ENCODE assay signal across 22 cellular contexts in the genomic region with DNA sequence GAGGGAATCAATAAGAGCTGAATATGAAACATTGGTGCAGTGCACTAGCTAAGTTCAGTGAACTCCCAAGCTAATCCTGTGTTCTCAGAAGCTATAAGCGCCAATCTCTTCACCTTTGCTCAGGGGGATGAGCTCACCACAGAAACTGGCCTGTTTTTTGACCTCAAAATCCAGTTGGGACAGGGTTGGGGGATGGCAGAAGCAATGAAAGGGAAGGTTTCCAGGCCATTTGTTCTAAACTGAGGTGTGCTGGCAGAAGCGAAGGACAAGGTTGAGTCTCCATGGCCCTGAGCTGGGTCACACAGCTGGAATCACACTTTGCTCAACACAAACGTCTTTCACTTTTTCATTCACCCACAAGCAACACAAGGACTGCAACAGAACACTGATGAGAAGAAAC.
"Had no signal": no experiment of that assay in that cellular context is flagged by ENCODE, and none has a peak within 500 bp of the region (broad histone marks: within the 10 kb centered on the region; RNA-seq: fewer than 3 reads in every experiment).

No MANE protein-coding gene starts in this region.

- H3K4me3 ChIP-seq: cardiac muscle cell, prostate gland, right atrium auricular region, smooth muscle cell, thoracic aorta, upper lobe of right lung had no signal

- H3K4me3 Mint-ChIP-seq: activated CD4-positive, alpha-beta memory T cell treated with anti-CD3 and anti-CD28 coated beads for 36 hours; activated CD4-positive, alpha-beta T cell treated with anti-CD3 and anti-CD28 coated beads for 36 hours; activated CD8-positive, alpha-beta memory T cell treated with anti-CD3 and anti-CD28 coated beads, Interleukin-2, amount 10 ng/mL, durations not matched to agents 7 days and 5 days; activated naive CD8-positive, alpha-beta T cell treated with anti-CD3 and anti-CD28 coated beads for 36 hours; activated T-helper 17 cell treated with anti-CD3 and anti-CD28 coated beads, Interleukin-2, amount 50 U/mL, for 72 hours; natural killer cell; stimulated activated effector memory CD8-positive, alpha-beta T cell treated with anti-CD3 and anti-CD28 coated beads, Interleukin-12 subunit alpha, Interleukin-12 subunit beta, amount 100 ng/mL, for 72 hours had no signal

- FAIRE-seq: colon, TTC549 had no signal

- H3K27me3 Mint-ChIP-seq: activated CD4-positive, alpha-beta memory T cell treated with anti-CD3 and anti-CD28 coated beads for 36 hours; activated CD4-positive, alpha-beta T cell treated with anti-CD3 and anti-CD28 coated beads for 36 hours; activated CD8-positive, alpha-beta memory T cell treated with anti-CD3 and anti-CD28 coated beads, Interleukin-2, amount 10 ng/mL, durations not matched to agents 7 days and 5 days; activated naive CD8-positive, alpha-beta T cell treated with anti-CD3 and anti-CD28 coated beads for 36 hours; activated T-helper 17 cell treated with anti-CD3 and anti-CD28 coated beads, Interleukin-2, amount 50 U/mL, for 72 hours had no signal

- ATAC-seq: activated CD4-positive, alpha-beta T cell treated with anti-CD3 and anti-CD28 coated beads for 36 hours; activated CD8-positive, alpha-beta memory T cell treated with anti-CD3 and anti-CD28 coated beads, Interleukin-2, amount 10 ng/mL, durations not matched to agents 7 days and 5 days; activated T-helper 17 cell treated with anti-CD3 and anti-CD28 coated beads, Interleukin-2, amount 50 U/mL, for 72 hours; foreskin keratinocyte; natural killer cell; stimulated activated effector memory CD8-positive, alpha-beta T cell treated with anti-CD3 and anti-CD28 coated beads, Interleukin-12 subunit alpha, Interleukin-12 subunit beta, amount 100 ng/mL, for 72 hours; upper lobe of right lung had no signal

- H3K27me3 ChIP-seq: cardiac muscle cell, foreskin keratinocyte, right atrium auricular region, upper lobe of right lung had no signal

- H3K9me3 Mint-ChIP-seq: activated CD4-positive, alpha-beta memory T cell treated with anti-CD3 and anti-CD28 coated beads for 36 hours; activated naive CD8-positive, alpha-beta T cell treated with anti-CD3 and anti-CD28 coated beads for 36 hours had no signal

- H3K4me1 ChIP-seq: foreskin keratinocyte, prostate gland, right atrium auricular region, upper lobe of right lung had no signal

- H3K27ac Mint-ChIP-seq: activated CD4-positive, alpha-beta memory T cell treated with anti-CD3 and anti-CD28 coated beads for 36 hours; activated CD4-positive, alpha-beta T cell treated with anti-CD3 and anti-CD28 coated beads for 36 hours; activated CD8-positive, alpha-beta memory T cell treated with anti-CD3 and anti-CD28 coated beads, Interleukin-2, amount 10 ng/mL, durations not matched to agents 7 days and 5 days; activated naive CD8-positive, alpha-beta T cell treated with anti-CD3 and anti-CD28 coated beads for 36 hours; activated T-helper 17 cell treated with anti-CD3 and anti-CD28 coated beads, Interleukin-2, amount 50 U/mL, for 72 hours; natural killer cell; stimulated activated effector memory CD8-positive, alpha-beta T cell treated with anti-CD3 and anti-CD28 coated beads, Interleukin-12 subunit alpha, Interleukin-12 subunit beta, amount 100 ng/mL, for 72 hours had no signal

- H3K4me2 ChIP-seq: smooth muscle cell had no signal

- H3K36me3 ChIP-seq: cardiac muscle cell, prostate gland, right atrium auricular region, thoracic aorta, upper lobe of right lung had no signal

- H3K36me3 Mint-ChIP-seq: activated CD4-positive, alpha-beta memory T cell treated with anti-CD3 and anti-CD28 coated beads for 36 hours; activated CD8-positive, alpha-beta memory T cell treated with anti-CD3 and anti-CD28 coated beads, Interleukin-2, amount 10 ng/mL, durations not matched to agents 7 days and 5 days; activated naive CD8-positive, alpha-beta T cell treated with anti-CD3 and anti-CD28 coated beads for 36 hours; natural killer cell; stimulated activated effector memory CD8-positive, alpha-beta T cell treated with anti-CD3 and anti-CD28 coated beads, Interleukin-12 subunit alpha, Interleukin-12 subunit beta, amount 100 ng/mL, for 72 hours had no signal

- H3K4me1 Mint-ChIP-seq: activated CD4-positive, alpha-beta T cell treated with anti-CD3 and anti-CD28 coated beads for 36 hours; activated CD8-positive, alpha-beta memory T cell treated with anti-CD3 and anti-CD28 coated beads, Interleukin-2, amount 10 ng/mL, durations not matched to agents 7 days and 5 days; activated naive CD8-positive, alpha-beta T cell treated with anti-CD3 and anti-CD28 coated beads for 36 hours; activated T-helper 17 cell treated with anti-CD3 and anti-CD28 coated beads, Interleukin-2, amount 50 U/mL, for 72 hours; natural killer cell; stimulated activated effector memory CD8-positive, alpha-beta T cell treated with anti-CD3 and anti-CD28 coated beads, Interleukin-12 subunit alpha, Interleukin-12 subunit beta, amount 100 ng/mL, for 72 hours had no signal

- H3K9me3 ChIP-seq: prostate gland, right atrium auricular region, thoracic aorta, upper lobe of right lung had no signal

- DNase-seq: activated CD4-positive, alpha-beta memory T cell treated with anti-CD3 and anti-CD28 coated beads for 36 hours; activated CD4-positive, alpha-beta T cell treated with anti-CD3 and anti-CD28 coated beads for 36 hours; activated CD8-positive, alpha-beta memory T cell treated with anti-CD3 and anti-CD28 coated beads, Interleukin-2, amount 10 ng/mL, durations not matched to agents 7 days and 5 days; activated naive CD4-positive, alpha-beta T cell; activated naive CD8-positive, alpha-beta T cell treated with anti-CD3 and anti-CD28 coated beads for 36 hours; activated T-cell treated with anti-CD3 and anti-CD28 coated beads, Interleukin-2, amount 50 U/mL, for 1 hour; amniotic stem cell; foreskin keratinocyte; kidney glomerular epithelial cell; mesenchymal stem cell; natural killer cell; stimulated activated CD4-positive, alpha-beta T cell treated with anti-CD3 and anti-CD28 coated beads, Interleukin-4, amount 100 ng/mL, for 24 hours; upper lobe of right lung had no signal

- H3K27ac ChIP-seq: cardiac muscle cell, foreskin keratinocyte, prostate gland, right atrium auricular region, thoracic aorta, upper lobe of right lung had no signal
